ENCODE assay signal across 2 cellular contexts in genomic region chr15:94230886-94231727, GRCh38.
A peak's percentile ranks its signal among the peaks of the same experiment; 100 is the strongest.
TF ChIP-seq lines count a peak whose summit lies in the region.

MCTP2 (plus strand) TSS chr15:94231561; CDS start chr15:94298266, 66,705 bp downstream.

TF ChIP-seq in WTC11, 78 proteins besides CTCF, POLR2A, EP300 and RAD21 (continued from another document and continues in another):
- TF ChIP-seq ERG (CRISPR knock-in tag; IDR thresholded peaks at IDR 0.05) (no peak), RELA (CRISPR knock-in tag; IDR thresholded peaks at IDR 0.05; ENCODE audit: borderline replicate concordance) (0 out of 2 replicates have a peak, but pooled peaks have one; percentile 14), USF2 (CRISPR knock-in tag; IDR thresholded peaks at IDR 0.05) (no peak), ZBTB21 (CRISPR knock-in tag; IDR thresholded peaks at IDR 0.05; ENCODE audit: borderline replicate concordance) (peak; percentile 55; the same call in 1 of the 2 replicates), ELF4 (CRISPR knock-in tag; IDR thresholded peaks at IDR 0.05; ENCODE audit: low read depth) (peak; percentile 57; the same call in 1 of the 2 replicates), NFATC4 (CRISPR knock-in tag; IDR thresholded peaks at IDR 0.05) (no peak), CDX4 (CRISPR knock-in tag; IDR thresholded peaks at IDR 0.05; ENCODE audit: borderline replicate concordance) (no peak), MAX (CRISPR knock-in tag; IDR thresholded peaks at IDR 0.05) (peak; percentile 48), HMGA2 (CRISPR knock-in tag; IDR thresholded peaks at IDR 0.05) (no peak), E2F4 (CRISPR knock-in tag; IDR thresholded peaks at IDR 0.05; ENCODE audit: borderline replicate concordance, low read depth) (no peak), ZNF219 (CRISPR knock-in tag; IDR thresholded peaks at IDR 0.05; ENCODE audit: borderline replicate concordance) (peak; percentile 60; the same call in 1 of the 2 replicates), ZNF423 (CRISPR knock-in tag; IDR thresholded peaks at IDR 0.05) (no peak), ZNF138 (CRISPR knock-in tag; conservative IDR thresholded peaks at IDR 0.05) (no peak), NFYB (CRISPR knock-in tag; conservative IDR thresholded peaks at IDR 0.05; ENCODE audit: low read depth) (no peak), CBFB (CRISPR knock-in tag; IDR thresholded peaks at IDR 0.05; ENCODE audit: low read depth) (no peak), ZNF232 (CRISPR knock-in tag; IDR thresholded peaks at IDR 0.05) (0 out of 2 replicates have a peak, but pooled peaks have one; percentile 4), ZNF121 (CRISPR knock-in tag; IDR thresholded peaks at IDR 0.05) (no peak), SMAD3 (CRISPR knock-in tag; IDR thresholded peaks at IDR 0.05; ENCODE audit: borderline replicate concordance) (no peak), ESRRA (CRISPR knock-in tag; IDR thresholded peaks at IDR 0.05; ENCODE audit: borderline replicate concordance) (no peak), ATF6 (CRISPR knock-in tag; IDR thresholded peaks at IDR 0.05) (no peak), ATF2 (CRISPR knock-in tag; IDR thresholded peaks at IDR 0.05; ENCODE audit: borderline replicate concordance, low read depth) (no peak), CREM (CRISPR knock-in tag; IDR thresholded peaks at IDR 0.05) (no peak), JAZF1 (CRISPR knock-in tag; IDR thresholded peaks at IDR 0.05) (no peak)

TF ChIP-seq in HepG2, 621 proteins besides CTCF, POLR2A, EP300 and RAD21 (continued from another document and continues in another):
- TF ChIP-seq ATF5 (CRISPR knock-in tag; IDR thresholded peaks at IDR 0.05; ENCODE audit: low read depth) (no peak), CREB3 (CRISPR knock-in tag; IDR thresholded peaks at IDR 0.05) (no peak), PHF8 (CRISPR knock-in tag; IDR thresholded peaks at IDR 0.05) (peak; percentile 59), ZNF296 (CRISPR knock-in tag; conservative IDR thresholded peaks at IDR 0.05) (no peak), DMAP1 (CRISPR knock-in tag; IDR thresholded peaks at IDR 0.05) (0 out of 2 replicates have a peak, but pooled peaks have one; percentile 10), KAT2B (IDR thresholded peaks at IDR 0.05; ENCODE audit: borderline replicate concordance, low read depth, low read length) (no peak), ZNF558 (CRISPR knock-in tag; IDR thresholded peaks at IDR 0.05; ENCODE audit: borderline replicate concordance) (no peak), SAFB2 (CRISPR knock-in tag; IDR thresholded peaks at IDR 0.05; ENCODE audit: borderline replicate concordance, low read depth) (no peak), ELF4 (CRISPR knock-in tag; IDR thresholded peaks at IDR 0.05; ENCODE audit: borderline replicate concordance) (no peak), TMF1 (CRISPR knock-in tag; IDR thresholded peaks at IDR 0.05; ENCODE audit: low read depth) (no peak), FOXC1 (CRISPR knock-in tag; IDR thresholded peaks at IDR 0.05; ENCODE audit: borderline replicate concordance) (no peak), SP5 (CRISPR knock-in tag; IDR thresholded peaks at IDR 0.05; ENCODE audit: borderline replicate concordance, low read depth) (peak; percentile 32; the same call in 1 of the 2 replicates), SMAD9 (CRISPR knock-in tag; IDR thresholded peaks at IDR 0.05) (no peak), HNF4A (CRISPR knock-in tag; IDR thresholded peaks at IDR 0.05) (no peak), ZNF160 (CRISPR knock-in tag; IDR thresholded peaks at IDR 0.05) (no peak), ZNF180 (CRISPR knock-in tag; IDR thresholded peaks at IDR 0.05; ENCODE audit: borderline replicate concordance, low read depth) (no peak), MAZ (IDR thresholded peaks at IDR 0.05; ENCODE audit: borderline replicate concordance, low read depth, low read length) (peak; percentile 54; the same call in 1 of the 2 replicates), MAZ (CRISPR knock-in tag; IDR thresholded peaks at IDR 0.05; ENCODE audit: low read depth) (no peak), ZNF782 (CRISPR knock-in tag; IDR thresholded peaks at IDR 0.05; ENCODE audit: borderline replicate concordance) (no peak), GMEB1 (CRISPR knock-in tag; IDR thresholded peaks at IDR 0.05; ENCODE audit: borderline replicate concordance) (peak; percentile 45; the same call in 1 of the 2 replicates), DZIP1 (CRISPR knock-in tag; IDR thresholded peaks at IDR 0.05) (no peak), IRF2 (CRISPR knock-in tag; IDR thresholded peaks at IDR 0.05) (no peak), FOXP1 (IDR thresholded peaks at IDR 0.05) (no peak), FOXP1 (CRISPR knock-in tag; IDR thresholded peaks at IDR 0.05) (no peak), SP4 (CRISPR knock-in tag; IDR thresholded peaks at IDR 0.05) (0 out of 2 replicates have a peak, but pooled peaks have one; percentile 44), TEF (CRISPR knock-in tag; IDR thresholded peaks at IDR 0.05) (no peak), ZNF24 (IDR thresholded peaks at IDR 0.05) (no peak), SALL1 (CRISPR knock-in tag; IDR thresholded peaks at IDR 0.05) (no peak), ZZZ3 (CRISPR knock-in tag; IDR thresholded peaks at IDR 0.05; ENCODE audit: borderline replicate concordance) (no peak), ZNF552 (CRISPR knock-in tag; IDR thresholded peaks at IDR 0.05; ENCODE audit: borderline replicate concordance) (no peak), ZNF687 (CRISPR knock-in tag; IDR thresholded peaks at IDR 0.05) (peak; percentile 73), ZFY (CRISPR knock-in tag; IDR thresholded peaks at IDR 0.05) (peak; percentile 24; the same call in 1 of the 2 replicates), ZNF18 (CRISPR knock-in tag; IDR thresholded peaks at IDR 0.05; ENCODE audit: insufficient replicate concordance) (no peak), YY1 (IDR thresholded peaks at IDR 0.05; ENCODE audit: insufficient read depth, insufficient replicate concordance, low read depth, low read length) (peak; percentile 16), ZNF546 (CRISPR knock-in tag; conservative IDR thresholded peaks at IDR 0.05) (no peak)
